Comparison of ENCODE assay signal across 10 cellular contexts in the genomic region with DNA sequence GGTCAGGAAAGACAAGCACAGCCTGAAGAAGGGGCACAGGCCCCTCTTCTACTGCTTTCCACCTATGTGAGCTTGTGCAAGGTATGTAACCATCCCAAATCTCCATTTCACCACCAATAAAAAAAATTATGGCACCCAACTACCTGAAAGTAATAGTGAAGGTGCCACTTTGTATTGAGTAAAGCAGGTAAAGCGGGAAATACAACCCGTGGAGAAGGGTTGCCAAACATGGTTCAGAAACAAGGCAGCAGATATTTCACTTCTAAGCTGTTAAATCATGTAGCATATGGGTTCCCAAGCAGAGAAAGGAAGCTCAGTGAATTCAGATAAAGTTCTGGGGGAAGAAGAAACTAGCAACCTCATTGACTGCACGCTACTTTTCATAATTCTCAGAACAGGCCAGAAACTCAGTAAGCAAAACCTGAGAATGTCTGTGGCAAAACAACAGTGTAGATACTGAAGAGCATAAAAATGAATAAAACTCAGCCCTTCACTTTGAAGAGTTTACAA. TPM values are rescaled to one million over a fixed set of nuclear protein-coding genes. Genes with fewer than 3 reads are reported as not detected.
DNase-seq lines count a peak whose midpoint lies in the region; ATAC-seq and TF ChIP-seq lines count a peak whose summit lies in the region.
"Had no signal": no experiment of that assay in that cellular context is flagged by ENCODE, and none has a peak within 500 bp of the region (broad histone marks: within the 10 kb centered on the region; RNA-seq: fewer than 3 reads in every experiment).

No MANE protein-coding gene starts in this region.

- DNase-seq in HFFc6 (no peak), ascending aorta (ENCODE audit: low spot score in 2 of 2) (no peak), left lung (no peak), stomach (peak; percentile 59), NCI-H1105 treated with DMSO at 0.1 percent for 48 hours (lab: John Stamatoyannopoulos, UW) (no peak)
- DNase-seq in activated naive CD4-positive, alpha-beta T cell treated with Interleukin-2 at 50 U/mL for 16 hours: no peak
- DNase-seq: Caco-2, cerebellar nuclear complex had no signal

- peak overlapping the region; percentile 96 for H3K4me3 Mint-ChIP-seq in HFFc6

- TF ChIP-seq EP300 in stomach (IDR thresholded peaks at IDR 0.05): no peak

- H3K27me3 ChIP-seq in ascending aorta (no peaks in the 10 kb centered on the region), left lung (peaks cover 0 to 26% of the 10 kb centered on the region in 2 donors), stomach (peaks cover 0 to 13% (median 9%) of the 10 kb centered on the region in 3 donors)

- TF ChIP-seq CTCF in HFFc6 (IDR thresholded peaks at IDR 0.05): no peak
- TF ChIP-seq CTCF in ascending aorta (IDR thresholded peaks at IDR 0.05): no peak
- TF ChIP-seq CTCF in left lung (IDR thresholded peaks at IDR 0.05): no peak
- TF ChIP-seq CTCF in stomach (IDR thresholded peaks at IDR 0.05): no peak

- peak overlapping the region; percentile 98 to 99 for H3K27ac ChIP-seq in ascending aorta
- H3K27ac ChIP-seq in left lung: peak overlapping the region; percentile 63 to 69
- peak overlapping the region; percentile 52 to 96 (median 95) for H3K27ac ChIP-seq in stomach

- no peaks in the 10 kb centered on the region for H3K9me3 Mint-ChIP-seq in HFFc6

- H3K4me3 ChIP-seq in ascending aorta: peak overlapping the region; percentile 34 to 93
- H3K4me3 ChIP-seq in left lung: no peak overlapping the region
- peak overlapping the region; percentile 7 to 79 (median 48) for H3K4me3 ChIP-seq in stomach

- no peaks in the 10 kb centered on the region for H3K36me3 ChIP-seq in ascending aorta
- H3K36me3 ChIP-seq in left lung: no peaks in the 10 kb centered on the region
- H3K36me3 ChIP-seq in stomach: no peaks in the 10 kb centered on the region

- TF ChIP-seq POLR2A in stomach (IDR thresholded peaks at IDR 0.05): no peak

- peaks cover 12% of the 10 kb centered on the region; the same call in 1 of the 2 replicates for H3K36me3 Mint-ChIP-seq in HFFc6 (ENCODE audit: low read depth)

- peaks cover 61% of the 10 kb centered on the region for H3K4me1 Mint-ChIP-seq in HFFc6 (ENCODE audit: low read depth)

- H3K27ac Mint-ChIP-seq in HFFc6: peak overlapping the region; percentile 80

- peaks cover 4 to 16% of the 10 kb centered on the region in 2 donors for H3K4me1 ChIP-seq in ascending aorta
- H3K4me1 ChIP-seq in left lung: peaks cover 3 to 20% of the 10 kb centered on the region in 2 donors
- peaks cover 22 to 82% (median 59%) of the 10 kb centered on the region in 4 donors for H3K4me1 ChIP-seq in stomach

- H3K9me3 ChIP-seq in ascending aorta: no peaks in the 10 kb centered on the region
- no peaks in the 10 kb centered on the region for H3K9me3 ChIP-seq in left lung
- H3K9me3 ChIP-seq in stomach: no peaks in the 10 kb centered on the region
- H3K9me3 ChIP-seq: Caco-2 had no signal

- intact Hi-C loops in ascending aorta (cut with DNase I): no loop called here
- intact Hi-C loops in left lung (cut with DNase I): no loop called here
- intact Hi-C loops in stomach (cut with DNase I; ENCODE audit: low total_unique reads): no loop called here

- peaks cover 3% of the 10 kb centered on the region for H3K27me3 Mint-ChIP-seq in HFFc6 (ENCODE audit: insufficient read depth)

- ATAC-seq in left lung: no peak
- no peak for ATAC-seq in HG03342 (IDR thresholded peaks at IDR 0.05; ENCODE audit: unreplicated experiment)
- ATAC-seq in HG03159 (IDR thresholded peaks at IDR 0.05; ENCODE audit: unreplicated experiment): no peak

- 17 to 63% (median 40%) methylated on average over 3 of the region's 3 CpGs for WGBS in stomach, 5 donors

RNA-seq across cellular contexts. Expression of gene PLOD2, which starts 4.1 kb away (rescaled TPM):
- total RNA-seq in HFFc6 (2021; fragmentation: NEBNext Ultra II Directional; extraction: Animal tissue kit (Norgen Biotek cat#: 25700)): 100 to 1,000 TPM; 181 to 358 (median 200) TPM
- total RNA-seq in ascending aorta (41.3 TPM), left lung (10 to 100 TPM; 41.9 to 52.6 TPM), stomach (10 to 100 TPM; 24.5 to 99.5 (median 57.8) TPM)
- polyA plus RNA-seq in stomach: 10 to 100 TPM; 18.1 to 37.0 (median 20.3) TPM

Comparison
In these comparisons a context has a peak if more than half of its experiments do, and no peak if none do; other contexts are left out.
1. H3K4me3 ChIP-seq: peak in ascending aorta (2 of 2) and stomach (4 of 4); none in left lung (0 of 2).
2. Peak in every context shown above with its lines, with median percentiles within 50 percentile points of each other: H3K27ac ChIP-seq.